In genomic region chr14:69693145-69693544, GRCh38 we compare ENCODE assay signal across 8 cellular contexts.
A peak's percentile ranks its signal among the peaks of the same experiment; 100 is the strongest.
DNase-seq lines count a peak whose midpoint lies in the region; ATAC-seq and TF ChIP-seq lines count a peak whose summit lies in the region.

No MANE protein-coding gene starts in this region.

- DNase-seq in GM06990 (ENCODE audit: extremely low read depth, insufficient read length) (peak; percentile 70), NCI-H524 (lab: John Stamatoyannopoulos, UW) (peak; percentile 99 to 100), transverse colon (peak; percentile 61)
- no peak for DNase-seq in effector memory CD4-positive, alpha-beta T cell

- H3K27ac ChIP-seq in gastroesophageal sphincter (peak overlapping the region in 3 of 4 donors; percentile 44 to 68 (median 57)), transverse colon (peak overlapping the region; percentile 81 to 91 (median 90))
- H3K27ac ChIP-seq in effector memory CD4-positive, alpha-beta T cell (ENCODE audit: insufficient read depth, low read length, poor library complexity, severe bottlenecking): no peak overlapping the region

- TF ChIP-seq POLR2A in gastroesophageal sphincter (IDR thresholded peaks at IDR 0.05) (no peak), transverse colon (IDR thresholded peaks at IDR 0.05) (no peak)

- ATAC-seq in HG02623 (IDR thresholded peaks at IDR 0.05; ENCODE audit: unreplicated experiment): peak; percentile 55
- ATAC-seq in gastroesophageal sphincter: peak; percentile 22
- no peak for ATAC-seq in GM18909 (IDR thresholded peaks at IDR 0.05; ENCODE audit: poor library complexity, unreplicated experiment)
- ATAC-seq in GM18519 (IDR thresholded peaks at IDR 0.05; ENCODE audit: low FRiP score, unreplicated experiment): no peak

- H3K36me3 ChIP-seq in GM06990 (ENCODE audit: control insufficient read depth, insufficient read depth, low read length) (peaks cover 14% of the 10 kb centered on the region), gastroesophageal sphincter (no peaks in the 10 kb centered on the region), transverse colon (no peaks in the 10 kb centered on the region)
- peaks cover 14% of the 10 kb centered on the region for H3K36me3 ChIP-seq in effector memory CD4-positive, alpha-beta T cell (ENCODE audit: control insufficient read depth, insufficient read depth, low read length)

- H3K4me3 ChIP-seq in GM06990 (replicated peaks; ENCODE audit: low read depth, low read length) (no peak overlapping the region; the same call in 1 of the 2 replicates), gastroesophageal sphincter (no peak overlapping the region), transverse colon (no peak overlapping the region)
- no peak overlapping the region for H3K4me3 ChIP-seq in effector memory CD4-positive, alpha-beta T cell (ENCODE audit: insufficient read depth, low read depth, low read length, poor library complexity, severe bottlenecking)

- in situ Hi-C loops in transverse colon (cut with MboI; ENCODE audit: low pct_ligation_motif_present in 1 of 4, low pct_unique_long_range_greater_than_20kb in 1 of 4, low sequenced_read_pairs in 3 of 4): no loop called here

- H3K4me1 ChIP-seq in gastroesophageal sphincter: peaks cover 4 to 73% (median 40%) of the 10 kb centered on the region in 3 donors
- H3K4me1 ChIP-seq in transverse colon: peaks cover 53 to 68% (median 56%) of the 10 kb centered on the region in 4 donors
- peaks cover 17% of the 10 kb centered on the region for H3K4me1 ChIP-seq in effector memory CD4-positive, alpha-beta T cell (ENCODE audit: control insufficient read depth, insufficient read depth, low read length, poor library complexity, severe bottlenecking)

- intact Hi-C loops in transverse colon (cut with DNase I; ENCODE audit: low total_unique reads): no loop called here

- TF ChIP-seq CTCF in GM06990 (IDR thresholded peaks at IDR 0.05; ENCODE audit: insufficient read depth, low read length, poor library complexity, severe bottlenecking) (no peak), gastroesophageal sphincter (IDR thresholded peaks at IDR 0.05) (no peak), transverse colon (IDR thresholded peaks at IDR 0.05) (no peak)

- H3K27me3 ChIP-seq in GM06990 (replicated peaks; ENCODE audit: control insufficient read depth, insufficient read depth, low read length): no peaks in the 10 kb centered on the region
- no peaks in the 10 kb centered on the region for H3K27me3 ChIP-seq in gastroesophageal sphincter
- no peaks in the 10 kb centered on the region for H3K27me3 ChIP-seq in transverse colon
- no peaks in the 10 kb centered on the region for H3K27me3 ChIP-seq in effector memory CD4-positive, alpha-beta T cell (replicated peaks; ENCODE audit: control insufficient read depth, insufficient read depth, low read length, poor library complexity, severe bottlenecking)

- no peaks in the 10 kb centered on the region for H3K9me3 ChIP-seq in gastroesophageal sphincter
- H3K9me3 ChIP-seq in transverse colon: no peaks in the 10 kb centered on the region
- no peaks in the 10 kb centered on the region for H3K9me3 ChIP-seq in effector memory CD4-positive, alpha-beta T cell (ENCODE audit: control insufficient read depth, low read length)

- 60% methylated on average over 2 of the region's 3 CpGs; no CpG with 5 or more reads in 1 of the 2 donors for WGBS in gastroesophageal sphincter (ENCODE audit: low coverage in 1 of 2), 2 donors
- 24% methylated on average over 3 of the region's 3 CpGs; no CpG with 5 or more reads in 1 of the 2 donors for WGBS in transverse colon (ENCODE audit: low coverage in 1 of 2), 2 donors

- TF ChIP-seq EP300 in gastroesophageal sphincter (IDR thresholded peaks at IDR 0.05) (no peak), transverse colon (IDR thresholded peaks at IDR 0.05; ENCODE audit: low read depth) (no peak)

Comparison
In these comparisons a context has a peak if more than half of its experiments do, and no peak if none do; other contexts are left out.
1. DNase-seq: peak in GM06990 (single experiment), NCI-H524 (2 of 2) and transverse colon (single experiment); none in effector memory CD4-positive, alpha-beta T cell (0 of 3).
2. ATAC-seq: peak in HG02623 (single experiment) and gastroesophageal sphincter (single experiment); none in GM18909 (single experiment) and GM18519 (single experiment).